Comparison of ENCODE assay signal across 8 cellular contexts in the genomic region with DNA sequence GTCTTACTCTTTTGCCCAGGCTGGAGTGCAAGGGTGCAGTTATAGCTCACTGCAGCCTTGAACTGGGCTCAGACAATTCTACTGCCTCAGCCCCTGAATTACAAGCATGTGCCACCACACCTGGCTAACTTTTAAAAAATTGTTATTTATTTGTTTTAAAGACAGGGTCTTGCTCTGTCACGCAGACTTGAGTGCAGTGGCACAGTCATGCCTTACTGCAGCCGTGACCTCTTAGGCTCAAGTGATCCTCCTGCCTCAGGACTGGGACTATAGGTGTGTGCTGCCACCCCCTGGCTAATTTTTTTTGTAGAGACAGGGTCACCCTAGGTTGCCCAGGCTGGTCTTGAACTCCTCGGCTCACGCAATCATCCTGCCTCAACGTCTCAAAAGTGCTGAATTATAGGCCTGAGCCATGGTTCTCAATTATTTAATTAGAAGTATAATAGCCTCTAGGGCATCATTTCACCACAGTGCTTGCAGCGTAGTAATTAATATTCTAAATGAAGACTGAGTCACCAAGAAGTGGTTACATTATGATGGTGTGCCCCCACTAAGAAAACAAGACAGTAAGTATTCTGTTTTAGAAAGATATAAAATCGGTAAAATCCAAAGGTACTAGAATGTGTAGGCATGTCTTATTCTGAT.
DNase-seq lines count a peak whose midpoint lies in the region; ATAC-seq and TF ChIP-seq lines count a peak whose summit lies in the region.

No MANE protein-coding gene starts in this region.

- ATAC-seq in GM21786 (IDR thresholded peaks at IDR 0.05; ENCODE audit: unreplicated experiment) = peak; percentile 76
- ATAC-seq in foreskin keratinocyte = peak; percentile 76
- ATAC-seq in HG03439 (IDR thresholded peaks at IDR 0.05; ENCODE audit: unreplicated experiment) = no peak

- no peaks in the 10 kb centered on the region for H3K9me3 ChIP-seq in sigmoid colon

- no peak for TF ChIP-seq EP300 in sigmoid colon (IDR thresholded peaks at IDR 0.05)

- H3K4me3 ChIP-seq in GM12865 (ENCODE audit: low read depth, low read length) = no peak overlapping the region
- H3K4me3 ChIP-seq in sigmoid colon = no peak overlapping the region

- no peak for TF ChIP-seq POLR2A in sigmoid colon (IDR thresholded peaks at IDR 0.05)

- peaks cover 12% of the 10 kb centered on the region for H3K4me1 ChIP-seq in foreskin keratinocyte
- peaks cover 0 to 12% (median 4%) of the 10 kb centered on the region in 4 donors for H3K4me1 ChIP-seq in sigmoid colon

- DNase-seq in GM12865 (ENCODE audit: low read depth) = peak; percentile 63
- DNase-seq in NCI-H1105 (lab: John Stamatoyannopoulos, UW) = peak; percentile 1
- peak; percentile 2 for DNase-seq in activated CD8-positive, alpha-beta memory T cell treated with anti-CD3 and anti-CD28 coated beads, Interleukin-2, amount 50 U/mL, for 24 hours (ENCODE audit: extremely low read depth)
- DNase-seq in foreskin keratinocyte = peak in 1 of 2 donors; percentile 33
- DNase-seq in sigmoid colon = no peak
- no peak for DNase-seq in NCI-H128 (lab: John Stamatoyannopoulos, UW; ENCODE audit: unreplicated experiment)

- WGBS in sigmoid colon, 2 donors = 29 to 71% methylated on average over 7 of the region's 7 CpGs

- no peak overlapping the region for H3K27ac ChIP-seq in foreskin keratinocyte
- no peak overlapping the region for H3K27ac ChIP-seq in sigmoid colon

- no peaks in the 10 kb centered on the region for H3K36me3 ChIP-seq in sigmoid colon

- H3K27me3 ChIP-seq in foreskin keratinocyte = no peaks in the 10 kb centered on the region
- no peaks in the 10 kb centered on the region for H3K27me3 ChIP-seq in sigmoid colon

- intact Hi-C loops in sigmoid colon (cut with DNase I) = loop anchor here (2.0 to 10.0 kb wide), 2 partner anchors 142 to 384 kb away; no protein-coding TSS in a partner anchor

- TF ChIP-seq CTCF in GM12865 (IDR thresholded peaks at IDR 0.05; ENCODE audit: insufficient read depth, low read depth, low read length, missing control alignments) = peak; percentile 38
- peak; percentile 66 for TF ChIP-seq CTCF in foreskin keratinocyte (conservative IDR thresholded peaks at IDR 0.05)
- peak; percentile 14 to 49 (median 33) for TF ChIP-seq CTCF in sigmoid colon (IDR thresholded peaks at IDR 0.05)

Comparison
In these comparisons a context has a peak if more than half of its experiments do, and no peak if none do; other contexts are left out.
1. DNase-seq: peak in GM12865 (single experiment), NCI-H1105 (single experiment) and activated CD8-positive, alpha-beta memory T cell treated with anti-CD3 and anti-CD28 coated beads, Interleukin-2, amount 50 U/mL, for 24 hours (single experiment); none in sigmoid colon (single experiment) and NCI-H128 (single experiment).
2. Peak in every context shown above with its lines, with median percentiles within 50 percentile points of each other: CTCF ChIP-seq.